Comparison of ENCODE assay signal across 8 cellular contexts in genomic region chr1:24150228-24151174, GRCh38. TPM values are rescaled to one million over a fixed set of nuclear protein-coding genes. Genes with fewer than 3 reads are reported as not detected.
A peak's percentile ranks its signal among the peaks of the same experiment; 100 is the strongest.
DNase-seq lines count a peak whose midpoint lies in the region; ATAC-seq and TF ChIP-seq lines count a peak whose summit lies in the region.

No MANE protein-coding gene starts in this region.

- peaks cover 16% of the 10 kb centered on the region for H3K4me1 Mint-ChIP-seq in Caco-2 (ENCODE audit: low read depth, unreplicated experiment)

- H3K36me3 ChIP-seq in Caco-2 (ENCODE audit: control insufficient read depth, insufficient read depth, low read length) (no peaks in the 10 kb centered on the region), mammary epithelial cell (ENCODE audit: insufficient read depth, low read length) (no peaks in the 10 kb centered on the region), iPS-20b (ENCODE audit: insufficient read depth, low read depth, low read length) (no peaks in the 10 kb centered on the region)

- H2AFZ ChIP-seq in mammary epithelial cell (ENCODE audit: low read depth, low read length) = peak overlapping the region; percentile 82

- H3K9me3 Mint-ChIP-seq in Caco-2 (ENCODE audit: unreplicated experiment) = no peaks in the 10 kb centered on the region

- intact Hi-C loops in Caco-2 (cut with micrococcal nuclease; ENCODE audit: unreplicated experiment) = loop anchor here (1.0 to 2.0 kb wide), 2 partner anchors 36 to 242 kb away; partner anchors contain the start of gene IFNLR1
- intact Hi-C loops in mammary epithelial cell (cut with micrococcal nuclease) = loop anchor here (1.0 to 5.0 kb wide), 9 partner anchors 30 to 492 kb away; partner anchors contain the start of genes GRHL3, MYOM3 and SRRM1

- peaks cover 13% of the 10 kb centered on the region for H3K4me1 ChIP-seq in Caco-2
- peaks cover 30% of the 10 kb centered on the region for H3K4me1 ChIP-seq in mammary epithelial cell (ENCODE audit: insufficient read depth, low read length)
- H3K4me1 ChIP-seq in iPS-20b (ENCODE audit: insufficient read depth, low read length) = peaks cover 20% of the 10 kb centered on the region; the same call in 1 of the 2 replicates

- BruUV-seq in Caco-2 (replicated peaks; lab: Mats Ljungman, UMichigan) = TSS peak; percentile 97
- BruUV-seq in mammary epithelial cell (replicated peaks; lab: Mats Ljungman, UMichigan) = TSS peak; percentile 94

- H3K27me3 Mint-ChIP-seq in Caco-2 (ENCODE audit: insufficient read depth, unreplicated experiment) = no peaks in the 10 kb centered on the region

- H3K9me3 ChIP-seq in Caco-2 = no peaks in the 10 kb centered on the region
- H3K9me3 ChIP-seq in mammary epithelial cell (replicated peaks; ENCODE audit: insufficient read depth, low read length) = no peaks in the 10 kb centered on the region
- no peaks in the 10 kb centered on the region for H3K9me3 ChIP-seq in iPS-20b (ENCODE audit: insufficient read depth, low read depth, low read length)

- H3K9ac ChIP-seq in mammary epithelial cell (ENCODE audit: insufficient read depth, low read length) (peak overlapping the region; percentile 89), iPS-20b (ENCODE audit: low read depth, low read length) (peak overlapping the region; percentile 94)

- DNase-seq in Caco-2 = peak; percentile 92 to 93
- peak; percentile 80 for DNase-seq in NCI-H2196 treated with DMSO at 0.1 percent for 48 hours (lab: John Stamatoyannopoulos, UW; ENCODE audit: unreplicated experiment)
- DNase-seq in mammary epithelial cell = peak; percentile 88

- H3K27ac ChIP-seq in mammary epithelial cell (ENCODE audit: insufficient read depth, low read depth, low read length) (peak overlapping the region; percentile 93), iPS-20b (ENCODE audit: low read length) (peak overlapping the region; percentile 100), skin epidermis (peak overlapping the region in 19 of 21 experiments; percentile 3 to 85 (median 63))

- peak overlapping the region; percentile 25 for H3K4me3 ChIP-seq in Caco-2 (ENCODE audit: low read depth, low read length)
- no peak overlapping the region for H3K4me3 ChIP-seq in WI38 (ENCODE audit: low read depth, low read length)
- H3K4me3 ChIP-seq in mammary epithelial cell (replicated peaks in 1 of 3; ENCODE audit: insufficient read depth in 1 of 3, low read depth in 2 of 3, low read length in 3 of 3) = peak overlapping the region; percentile 26 to 33 (median 29)
- peak overlapping the region; percentile 64 for H3K4me3 ChIP-seq in iPS-20b (ENCODE audit: low read length)
- H3K4me3 ChIP-seq in skin epidermis = peak overlapping the region in 4 of 7 experiments; percentile 2 to 28 (median 18)

- no peaks in the 10 kb centered on the region for H3K27me3 ChIP-seq in Caco-2 (replicated peaks; ENCODE audit: control insufficient read depth, insufficient read depth, low read length)
- no peaks in the 10 kb centered on the region for H3K27me3 ChIP-seq in mammary epithelial cell (ENCODE audit: insufficient read depth, low read length)
- H3K27me3 ChIP-seq in iPS-20b (ENCODE audit: insufficient read depth, low read length) = no peaks in the 10 kb centered on the region

- TF ChIP-seq CTCF in Caco-2 (IDR thresholded peaks at IDR 0.05; ENCODE audit: insufficient read depth in 1 of 2, low read depth in 1 of 2, low read length in 1 of 2, severe bottlenecking in 1 of 2, unreplicated experiment in 1 of 2) (peak; percentile 79 to 81), WI38 (IDR thresholded peaks at IDR 0.05; ENCODE audit: low read depth, low read length) (peak; percentile 69), mammary epithelial cell (conservative IDR thresholded peaks at IDR 0.05 in 1 of 2, IDR thresholded peaks at IDR 0.05 in 1 of 2; ENCODE audit: extremely low read depth in 1 of 2, insufficient read depth in 1 of 2, low read depth in 1 of 2, low read length in 2 of 2) (peak; percentile 72 to 88)

- H3K4me3 Mint-ChIP-seq in Caco-2 (ENCODE audit: unreplicated experiment) = peak overlapping the region; percentile 66

- H3K79me2 ChIP-seq in mammary epithelial cell (ENCODE audit: insufficient read depth, low read length) = peaks cover 12% of the 10 kb centered on the region

- WGBS in mammary epithelial cell (ENCODE audit: low coverage, missing lambda C conversion rate) = 8% methylated on average over 29 of the region's 36 CpGs

- dilution Hi-C loops in mammary epithelial cell (cut with HindIII; ENCODE audit: low sequenced_read_pairs) = no loop called here

- H3K4me2 ChIP-seq in mammary epithelial cell (ENCODE audit: insufficient read depth, low read depth, low read length) = peak overlapping the region; percentile 87

- POLR2A ChIA-PET in Caco-2 (lab: Charles Lee) = interaction anchor here (0.6 to 1.9 kb wide), 36 partner anchors 10 to 1185 kb away, joined by 3 to 49 read pairs (median 5); partner anchors contain the start of genes CLIC4, IFNLR1, NIPAL3 and RCAN3

- ATAC-seq in HG02798 (IDR thresholded peaks at IDR 0.05; ENCODE audit: poor library complexity, unreplicated experiment) (peak; percentile 79), HG03139 (IDR thresholded peaks at IDR 0.05; ENCODE audit: unreplicated experiment) (no peak)

- H4K20me1 ChIP-seq in mammary epithelial cell (ENCODE audit: insufficient read depth, low read length) = no peaks in the 10 kb centered on the region

- CTCF ChIA-PET in Caco-2 (lab: Charles Lee) = interaction anchor here (0.5 to 2.8 kb wide), 24 partner anchors 15 to 793 kb away, joined by 3 to 37 read pairs (median 4); partner anchors contain the start of genes HMGCL and NIPAL3
- CTCF ChIA-PET in mammary epithelial cell (lab: Charles Lee; ENCODE audit: low non-redundant PET) = interaction anchor here (0.5 to 2.1 kb wide), 11 partner anchors 33 to 951 kb away, joined by 3 to 16 read pairs (median 4); no protein-coding TSS in a partner anchor

- in situ Hi-C loops in mammary epithelial cell (cut with MboI; ENCODE audit: low sequenced_read_pairs in 2 of 2) = no loop called here

- H3K36me3 Mint-ChIP-seq in Caco-2 (ENCODE audit: insufficient read depth, unreplicated experiment) = peaks cover 12% of the 10 kb centered on the region

- peak overlapping the region; percentile 86 for H3K27ac Mint-ChIP-seq in Caco-2 (ENCODE audit: unreplicated experiment)

RNA-seq across cellular contexts. Expression of gene IL22RA1, which starts 7.6 kb away (rescaled TPM):
- total RNA-seq in Caco-2 (2022) = 1.7 and 2.5 TPM in 2 replicates
- 1 to 10 TPM in 1 of 2 donors, under 1 TPM in 1; 0.50 to 3.3 TPM for total RNA-seq in mammary epithelial cell
- polyA plus RNA-seq in mammary epithelial cell = 2.7 TPM
- polyA minus RNA-seq in mammary epithelial cell = 0.62 TPM

RNA-seq across cellular contexts. Expression of gene IFNLR1, which starts 36.6 kb away (rescaled TPM):
- 5.4 and 6.1 TPM in 2 replicates for total RNA-seq in Caco-2 (2022)
- total RNA-seq in mammary epithelial cell = 10 to 100 TPM in 1 of 2 donors, 1 to 10 TPM in 1; 7.8 to 12.5 TPM
- 5.9 TPM for polyA plus RNA-seq in mammary epithelial cell
- polyA minus RNA-seq in mammary epithelial cell = 9.1 TPM

RNA-seq across cellular contexts. Expression of gene MYOM3, which starts 38.6 kb away (rescaled TPM):
- total RNA-seq in Caco-2 (2022) (not detected in 2 replicates), mammary epithelial cell (1 to 10 TPM in 1 of 2 donors, under 1 TPM in 1; 0.54 to 1.8 TPM)
- 0.19 TPM for polyA plus RNA-seq in mammary epithelial cell
- polyA minus RNA-seq in mammary epithelial cell = 2.0 TPM
